Comparison of ENCODE assay signal across 1 cellular context in genomic region chr10:45151467-45152214, GRCh38.
TF ChIP-seq lines count a peak whose summit lies in the region.

No MANE protein-coding gene starts in this region.

TF ChIP-seq in K562, 482 proteins besides CTCF, POLR2A, EP300 and RAD21:
- TF ChIP-seq HNRNPH1 (optimal IDR thresholded peaks at IDR 0.05; ENCODE audit: low read depth, low read length), result no peak
- TF ChIP-seq BCL6 (CRISPR knock-in tag; IDR thresholded peaks at IDR 0.05), result no peak
- TF ChIP-seq ZNF589 (CRISPR knock-in tag; IDR thresholded peaks at IDR 0.05; ENCODE audit: low read depth), result no peak
TF ChIP-seq in K562: peak in this region for 0.
